In genomic region chr14:75649337-75649736, GRCh38 we compare ENCODE assay signal across 1 cellular context.
A peak's percentile ranks its signal among the peaks of the same experiment; 100 is the strongest.
TF ChIP-seq lines count a peak whose summit lies in the region.

No MANE protein-coding gene starts in this region.

TF ChIP-seq in HepG2, 621 proteins besides CTCF, POLR2A, EP300 and RAD21:
- TF ChIP-seq ZNF280D (CRISPR knock-in tag; IDR thresholded peaks at IDR 0.05) (0 out of 2 replicates have a peak, but pooled peaks have one; percentile 17), ZNF329 (CRISPR knock-in tag; IDR thresholded peaks at IDR 0.05; ENCODE audit: low read depth) (peak; percentile 97), ELF3 (CRISPR knock-in tag; IDR thresholded peaks at IDR 0.05) (no peak)
TF ChIP-seq in HepG2: peak in this region for 2.
